ENCODE assay signal across 1 cellular context in the genomic region with DNA sequence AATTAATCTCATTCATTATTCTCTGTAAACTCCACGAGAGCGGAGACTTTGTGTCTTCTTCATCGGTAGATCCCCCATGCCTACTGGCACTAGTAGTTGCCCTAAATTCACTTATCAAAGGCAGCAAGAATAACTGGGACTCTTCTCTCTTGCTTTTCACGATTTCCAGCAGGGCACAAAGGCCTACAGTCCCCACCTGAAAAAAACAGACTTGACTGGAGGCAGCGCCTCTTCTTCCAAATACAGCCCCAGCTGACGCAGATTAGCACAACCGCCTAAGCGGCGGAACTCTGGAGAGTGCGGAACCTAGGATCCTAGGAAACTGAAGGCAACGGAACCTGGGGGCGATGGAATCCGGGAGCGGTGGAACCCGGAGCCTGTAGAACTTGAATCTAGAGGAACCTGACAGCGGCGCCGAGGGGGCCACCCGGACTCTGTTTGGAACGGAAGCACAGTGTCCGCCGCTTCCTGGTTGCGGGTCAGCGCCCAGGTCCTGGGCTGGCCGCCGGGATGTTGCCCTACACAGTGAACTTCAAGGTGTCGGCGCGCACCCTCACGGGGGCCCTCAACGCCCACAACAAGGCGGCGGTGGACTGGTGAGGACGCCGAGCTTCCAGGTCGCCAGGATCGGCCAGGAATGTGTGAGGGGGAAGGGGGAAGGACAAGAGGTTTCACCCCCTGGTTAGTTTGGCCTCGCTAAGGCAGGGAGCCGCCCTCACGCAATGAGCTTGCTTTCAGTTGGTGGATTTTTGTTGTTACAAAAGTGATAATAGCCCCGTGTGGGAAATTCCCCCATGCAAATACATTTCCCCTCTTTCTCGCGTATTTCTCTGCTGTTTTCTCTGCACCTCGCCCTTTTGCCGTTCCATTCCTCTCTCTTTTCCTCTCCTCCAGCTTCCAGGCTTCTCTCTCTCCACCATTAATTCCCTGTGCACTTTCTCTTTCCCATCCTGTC.
TF ChIP-seq lines count a peak whose summit lies in the region.

A gene with protein sequence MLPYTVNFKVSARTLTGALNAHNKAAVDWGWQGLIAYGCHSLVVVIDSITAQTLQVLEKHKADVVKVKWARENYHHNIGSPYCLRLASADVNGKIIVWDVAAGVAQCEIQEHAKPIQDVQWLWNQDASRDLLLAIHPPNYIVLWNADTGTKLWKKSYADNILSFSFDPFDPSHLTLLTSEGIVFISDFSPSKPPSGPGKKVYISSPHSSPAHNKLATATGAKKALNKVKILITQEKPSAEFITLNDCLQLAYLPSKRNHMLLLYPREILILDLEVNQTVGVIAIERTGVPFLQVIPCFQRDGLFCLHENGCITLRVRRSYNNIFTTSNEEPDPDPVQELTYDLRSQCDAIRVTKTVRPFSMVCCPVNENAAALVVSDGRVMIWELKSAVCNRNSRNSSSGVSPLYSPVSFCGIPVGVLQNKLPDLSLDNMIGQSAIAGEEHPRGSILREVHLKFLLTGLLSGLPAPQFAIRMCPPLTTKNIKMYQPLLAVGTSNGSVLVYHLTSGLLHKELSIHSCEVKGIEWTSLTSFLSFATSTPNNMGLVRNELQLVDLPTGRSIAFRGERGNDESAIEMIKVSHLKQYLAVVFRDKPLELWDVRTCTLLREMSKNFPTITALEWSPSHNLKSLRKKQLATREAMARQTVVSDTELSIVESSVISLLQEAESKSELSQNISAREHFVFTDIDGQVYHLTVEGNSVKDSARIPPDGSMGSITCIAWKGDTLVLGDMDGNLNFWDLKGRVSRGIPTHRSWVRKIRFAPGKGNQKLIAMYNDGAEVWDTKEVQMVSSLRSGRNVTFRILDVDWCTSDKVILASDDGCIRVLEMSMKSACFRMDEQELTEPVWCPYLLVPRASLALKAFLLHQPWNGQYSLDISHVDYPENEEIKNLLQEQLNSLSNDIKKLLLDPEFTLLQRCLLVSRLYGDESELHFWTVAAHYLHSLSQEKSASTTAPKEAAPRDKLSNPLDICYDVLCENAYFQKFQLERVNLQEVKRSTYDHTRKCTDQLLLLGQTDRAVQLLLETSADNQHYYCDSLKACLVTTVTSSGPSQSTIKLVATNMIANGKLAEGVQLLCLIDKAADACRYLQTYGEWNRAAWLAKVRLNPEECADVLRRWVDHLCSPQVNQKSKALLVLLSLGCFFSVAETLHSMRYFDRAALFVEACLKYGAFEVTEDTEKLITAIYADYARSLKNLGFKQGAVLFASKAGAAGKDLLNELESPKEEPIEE (plus strand): TSS at position 452 of the 955 bp plus-strand sequence. CDS start 59 bp downstream, at position 511.

TF ChIP-seq in neural cell, 6 proteins besides CTCF, POLR2A, EP300 and RAD21 (continued from another document):
- TF ChIP-seq, protein P1, sequence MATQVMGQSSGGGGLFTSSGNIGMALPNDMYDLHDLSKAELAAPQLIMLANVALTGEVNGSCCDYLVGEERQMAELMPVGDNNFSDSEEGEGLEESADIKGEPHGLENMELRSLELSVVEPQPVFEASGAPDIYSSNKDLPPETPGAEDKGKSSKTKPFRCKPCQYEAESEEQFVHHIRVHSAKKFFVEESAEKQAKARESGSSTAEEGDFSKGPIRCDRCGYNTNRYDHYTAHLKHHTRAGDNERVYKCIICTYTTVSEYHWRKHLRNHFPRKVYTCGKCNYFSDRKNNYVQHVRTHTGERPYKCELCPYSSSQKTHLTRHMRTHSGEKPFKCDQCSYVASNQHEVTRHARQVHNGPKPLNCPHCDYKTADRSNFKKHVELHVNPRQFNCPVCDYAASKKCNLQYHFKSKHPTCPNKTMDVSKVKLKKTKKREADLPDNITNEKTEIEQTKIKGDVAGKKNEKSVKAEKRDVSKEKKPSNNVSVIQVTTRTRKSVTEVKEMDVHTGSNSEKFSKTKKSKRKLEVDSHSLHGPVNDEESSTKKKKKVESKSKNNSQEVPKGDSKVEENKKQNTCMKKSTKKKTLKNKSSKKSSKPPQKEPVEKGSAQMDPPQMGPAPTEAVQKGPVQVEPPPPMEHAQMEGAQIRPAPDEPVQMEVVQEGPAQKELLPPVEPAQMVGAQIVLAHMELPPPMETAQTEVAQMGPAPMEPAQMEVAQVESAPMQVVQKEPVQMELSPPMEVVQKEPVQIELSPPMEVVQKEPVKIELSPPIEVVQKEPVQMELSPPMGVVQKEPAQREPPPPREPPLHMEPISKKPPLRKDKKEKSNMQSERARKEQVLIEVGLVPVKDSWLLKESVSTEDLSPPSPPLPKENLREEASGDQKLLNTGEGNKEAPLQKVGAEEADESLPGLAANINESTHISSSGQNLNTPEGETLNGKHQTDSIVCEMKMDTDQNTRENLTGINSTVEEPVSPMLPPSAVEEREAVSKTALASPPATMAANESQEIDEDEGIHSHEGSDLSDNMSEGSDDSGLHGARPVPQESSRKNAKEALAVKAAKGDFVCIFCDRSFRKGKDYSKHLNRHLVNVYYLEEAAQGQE (IDR thresholded peaks at IDR 0.05; ENCODE audit: borderline replicate concordance), result no peak
- TF ChIP-seq TAF1 (IDR thresholded peaks at IDR 0.05; ENCODE audit: low read depth) (peak; percentile 75), POLR2AphosphoS5 (IDR thresholded peaks at IDR 0.05) (peak; percentile 71)
